Comparison of ENCODE assay signal across 18 cellular contexts in genomic region chr2:20201671-20202070, GRCh38. TPM values are rescaled to one million over a fixed set of nuclear protein-coding genes. Genes with fewer than 3 reads are reported as not detected.
"Had no signal": no experiment of that assay in that cellular context is flagged by ENCODE, and none has a peak within 500 bp of the region (broad histone marks: within the 10 kb centered on the region; RNA-seq: fewer than 3 reads in every experiment).

No MANE protein-coding gene starts in this region.

- FAIRE-seq: kidney had no signal

- H3K4me3 ChIP-seq: colonic mucosa, hepatocyte, mucosa of descending colon, smooth muscle cell, suprapubic skin, thyroid gland, upper lobe of left lung, uterus had no signal

- H3K36me3 ChIP-seq: neutrophil, thyroid gland, uterus had no signal

- H3K4me1 ChIP-seq: uterus had no signal

- H3K27ac ChIP-seq: colonic mucosa, hepatocyte, neutrophil, suprapubic skin, thyroid gland, upper lobe of left lung, uterus had no signal

- ATAC-seq: left cardiac atrium; mucosa of descending colon; naive thymus-derived CD8-positive, alpha-beta T cell; stimulated activated naive CD8-positive, alpha-beta T cell treated with anti-CD3 and anti-CD28 coated beads, Interleukin-15, Interleukin-2, amounts not matched to agents 100 U/mL and 50 U/mL, for 24 hours had no signal

- H3K9me3 ChIP-seq: colonic mucosa, mucosa of descending colon, neutrophil, suprapubic skin, thyroid gland, upper lobe of left lung, uterus had no signal

- H3K27me3 ChIP-seq: colonic mucosa, hepatocyte, neutrophil, suprapubic skin, thyroid gland, upper lobe of left lung, uterus had no signal

- DNase-seq: colonic mucosa; dermis blood vessel endothelial cell; foreskin melanocyte; head of caudate nucleus; kidney; left cardiac atrium; mucosa of descending colon; naive thymus-derived CD8-positive, alpha-beta T cell; posterior cingulate gyrus; stimulated activated CD4-positive, alpha-beta T cell treated with anti-CD3 and anti-CD28 coated beads, Interleukin-2, amount 100 ng/mL, for 48 hours; stimulated activated naive CD8-positive, alpha-beta T cell treated with anti-CD3 and anti-CD28 coated beads, Interleukin-15, Interleukin-2, amounts not matched to agents 100 U/mL and 50 U/mL, for 24 hours; thyroid gland; upper lobe of left lung; uterus had no signal

RNA-seq across cellular contexts. Expression of gene SDC1, which starts 23.3 kb away (rescaled TPM):
- total RNA-seq: naive thymus-derived CD8-positive, alpha-beta T cell had no signal
- polyA plus RNA-seq: naive thymus-derived CD8-positive, alpha-beta T cell had no signal
